In the genomic region with DNA sequence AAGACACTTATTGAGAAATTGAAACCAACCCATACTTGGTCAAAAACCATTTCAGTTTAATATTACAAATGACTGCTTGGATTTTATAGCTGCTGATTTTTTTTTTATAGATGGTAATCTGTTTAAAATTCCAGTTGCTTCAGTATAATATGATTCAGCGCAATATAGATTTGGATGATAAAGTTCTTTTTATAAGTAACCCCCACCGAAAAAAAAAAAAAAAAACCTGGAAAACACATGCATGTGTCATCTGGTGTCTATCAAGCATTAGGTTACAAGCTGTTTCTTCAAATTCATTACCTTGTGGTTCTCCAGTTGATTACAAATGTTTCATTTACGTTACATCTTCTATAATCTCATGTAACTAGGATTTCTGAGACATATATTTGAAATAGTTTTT, we compare ENCODE assay signal across 24 cellular contexts.
DNase-seq lines count a peak whose midpoint lies in the region; ATAC-seq, FAIRE-seq and TF ChIP-seq lines count a peak whose summit lies in the region.
"Had no signal": no experiment of that assay in that cellular context is flagged by ENCODE, and none has a peak within 500 bp of the region (broad histone marks: within the 10 kb centered on the region; RNA-seq: fewer than 3 reads in every experiment).

No MANE protein-coding gene starts in this region.

- TF ChIP-seq EP300 in SK-N-SH (IDR thresholded peaks at IDR 0.05; ENCODE audit: borderline replicate concordance in 1 of 2, low read depth in 1 of 2, low read length in 1 of 2), result peak in 1 of 2 experiments; percentile 80; a peak in 1 of 4 replicates

- H4K20me1 ChIP-seq in SK-N-SH (ENCODE audit: insufficient read depth), result no peaks in the 10 kb centered on the region
- H4K20me1 ChIP-seq: BLaER1 treated with 17β-estradiol and CSF1 and Interleukin-3, amounts not matched to agents 10 nM and 100 nM had no signal

- no peaks in the 10 kb centered on the region for H3K9me3 ChIP-seq in SJCRH30 (replicated peaks)
- H3K9me3 ChIP-seq in SK-N-SH, result no peaks in the 10 kb centered on the region
- H3K9me3 ChIP-seq: BE2C had no signal

- H3F3A ChIP-seq in SK-N-SH (replicated peaks; ENCODE audit: insufficient read depth), result no peaks in the 10 kb centered on the region

- no peak for TF ChIP-seq RAD21 in SK-N-SH (IDR thresholded peaks at IDR 0.05; ENCODE audit: low read length)

- no peak overlapping the region for H3K4me2 ChIP-seq in SK-N-SH
- H3K4me2 ChIP-seq: BLaER1 treated with 17β-estradiol and CSF1 and Interleukin-3, amounts not matched to agents 10 nM and 100 nM had no signal

- no peak overlapping the region for H3K9ac ChIP-seq in SK-N-SH
- H3K9ac ChIP-seq: BLaER1 treated with 17β-estradiol and CSF1 and Interleukin-3, amounts not matched to agents 10 nM and 100 nM had no signal

- H3K27me3 ChIP-seq in SJCRH30 (no peaks in the 10 kb centered on the region), SK-N-SH (ENCODE audit: insufficient read depth) (no peaks in the 10 kb centered on the region)
- H3K27me3 ChIP-seq: BE2C; BLaER1 treated with 17β-estradiol and CSF1 and Interleukin-3, amounts not matched to agents 10 nM and 100 nM had no signal

- H3K9me2 ChIP-seq in SK-N-SH, result no peaks in the 10 kb centered on the region

- H2AFZ ChIP-seq in SK-N-SH (ENCODE audit: low read depth), result no peak overlapping the region

- FAIRE-seq in frontal cortex (lab: Jason Lieb, UNC), result no peak
- FAIRE-seq: A204.1, D721Med, GM12891, H1 had no signal

- POLR2A ChIA-PET in HEK293T (lab: Yijun Ruan, JAX), result no interaction called here
- POLR2A ChIA-PET in SK-N-SH (lab: Yijun Ruan, JAX), result no interaction called here

- H3K79me2 ChIP-seq in SK-N-SH (ENCODE audit: insufficient read depth), result no peaks in the 10 kb centered on the region

- no peak for ATAC-seq in GM18498 (IDR thresholded peaks at IDR 0.05; ENCODE audit: unreplicated experiment)

- H3K36me3 ChIP-seq in SJCRH30 (no peaks in the 10 kb centered on the region), SK-N-SH (replicated peaks in 1 of 2; ENCODE audit: control insufficient read depth in 1 of 2, insufficient read depth in 2 of 2, low read length in 1 of 2) (no peaks in the 10 kb centered on the region)
- H3K36me3 ChIP-seq: BE2C; BLaER1 treated with 17β-estradiol and CSF1 and Interleukin-3, amounts not matched to agents 10 nM and 100 nM had no signal

- no peak for TF ChIP-seq CTCF in SK-N-SH (IDR thresholded peaks at IDR 0.05)

- CTCF ChIA-PET in HEK293T (lab: Yijun Ruan, JAX), result no interaction called here
- CTCF ChIA-PET in SK-N-SH (lab: Yijun Ruan, JAX), result interaction anchor here (0.9 kb wide), 2 partner anchors 70 to 356 kb away, joined by 3 to 4 read pairs; no protein-coding TSS in a partner anchor

- H3K4me3 ChIP-seq in SJCRH30 (peak overlapping the region; percentile 24), SK-N-SH (ENCODE audit: low read depth in 2 of 2, low read length in 1 of 2) (no peak overlapping the region)
- H3K4me3 ChIP-seq: BLaER1 treated with 17β-estradiol and CSF1 and Interleukin-3, amounts not matched to agents 10 nM and 100 nM had no signal

- WGBS in SK-N-SH (ENCODE audit: low lambda C conversion rate), result 7% methylated on average over 3 of the region's 3 CpGs

- peaks cover 34% of the 10 kb centered on the region for H3K4me1 ChIP-seq in SJCRH30
- no peaks in the 10 kb centered on the region; a peak in 1 of 4 replicates for H3K4me1 ChIP-seq in SK-N-SH (ENCODE audit: control insufficient read depth in 1 of 2, insufficient read depth in 2 of 2, low read depth in 1 of 2, low read length in 1 of 2)
- H3K4me1 ChIP-seq: BE2C; BLaER1 treated with 17β-estradiol and CSF1 and Interleukin-3, amounts not matched to agents 10 nM and 100 nM had no signal

- intact Hi-C loops in cardiac septum (cut with DNase I), result no loop called here

- DNase-seq in HEK293T (ENCODE audit: extremely low spot score), result no peak
- DNase-seq in NCI-H2171 treated with DMSO at 0.1 percent for 48 hours (lab: John Stamatoyannopoulos, UW), result peak; percentile 48
- peak in 1 of 2 experiments; percentile 53 for DNase-seq in SJCRH30
- peak; percentile 12 for DNase-seq in SK-N-SH
- no peak for DNase-seq in AG08395 (ENCODE audit: low spot score)
- DNase-seq in cardiac septum (ENCODE audit: low spot score), result no peak
- no peak for DNase-seq in frontal cortex (ENCODE audit: low spot score in 2 of 2)
- DNase-seq: AML-193; BE2C; CD4-positive, alpha-beta T cell; CD8-positive, alpha-beta memory T cell; DMS 273 treated with DMSO at 0.1 percent for 48 hours; DMS79; EL; GF-D8; H7; HCEC 1CT had no signal

- H3K27ac ChIP-seq in SJCRH30, result peak overlapping the region; percentile 96
- H3K27ac ChIP-seq in SK-N-SH (ENCODE audit: low read depth in 2 of 2, low read length in 1 of 2), result no peak overlapping the region
- H3K27ac ChIP-seq: 22Rv1; BLaER1 treated with 17β-estradiol and CSF1 and Interleukin-3, amounts not matched to agents 10 nM and 100 nM had no signal

TF ChIP-seq in HEK293T, 16 proteins besides CTCF, POLR2A, EP300 and RAD21:
- peak; percentile 30; the same call in 1 of the 2 replicates for TF ChIP-seq ZNF384 (IDR thresholded peaks at IDR 0.05)
- TF ChIP-seq HDGF (IDR thresholded peaks at IDR 0.05; ENCODE audit: borderline replicate concordance), result no peak

TF ChIP-seq in SK-N-SH, 30 proteins besides CTCF, POLR2A, EP300 and RAD21:
- TF ChIP-seq, protein P1, sequence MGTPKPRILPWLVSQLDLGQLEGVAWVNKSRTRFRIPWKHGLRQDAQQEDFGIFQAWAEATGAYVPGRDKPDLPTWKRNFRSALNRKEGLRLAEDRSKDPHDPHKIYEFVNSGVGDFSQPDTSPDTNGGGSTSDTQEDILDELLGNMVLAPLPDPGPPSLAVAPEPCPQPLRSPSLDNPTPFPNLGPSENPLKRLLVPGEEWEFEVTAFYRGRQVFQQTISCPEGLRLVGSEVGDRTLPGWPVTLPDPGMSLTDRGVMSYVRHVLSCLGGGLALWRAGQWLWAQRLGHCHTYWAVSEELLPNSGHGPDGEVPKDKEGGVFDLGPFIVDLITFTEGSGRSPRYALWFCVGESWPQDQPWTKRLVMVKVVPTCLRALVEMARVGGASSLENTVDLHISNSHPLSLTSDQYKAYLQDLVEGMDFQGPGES (IDR thresholded peaks at IDR 0.05; ENCODE audit: low read depth, low read length), result no peak
- TF ChIP-seq FOXJ3 (CRISPR knock-in tag; IDR thresholded peaks at IDR 0.05), result no peak
- TF ChIP-seq GATA2 (CRISPR knock-in tag; IDR thresholded peaks at IDR 0.05), result peak; percentile 62
- peak; percentile 46; the same call in 1 of the 2 replicates for TF ChIP-seq MXI1 (IDR thresholded peaks at IDR 0.05; ENCODE audit: low read depth, low read length)
- TF ChIP-seq ELF1 (IDR thresholded peaks at IDR 0.05), result no peak
- TF ChIP-seq TEAD4 (IDR thresholded peaks at IDR 0.05; ENCODE audit: borderline replicate concordance, insufficient read depth), result 0 out of 2 replicates have a peak, but pooled peaks have one; percentile 12

Comparison
In these comparisons a context has a peak if more than half of its experiments do, and no peak if none do; other contexts are left out.
1. DNase-seq: peak in NCI-H2171 treated with DMSO at 0.1 percent for 48 hours (single experiment) and SK-N-SH (single experiment); none in HEK293T (single experiment), AG08395 (single experiment), cardiac septum (single experiment) and frontal cortex (0 of 2).